ENCODE assay signal across 16 cellular contexts in the genomic region with DNA sequence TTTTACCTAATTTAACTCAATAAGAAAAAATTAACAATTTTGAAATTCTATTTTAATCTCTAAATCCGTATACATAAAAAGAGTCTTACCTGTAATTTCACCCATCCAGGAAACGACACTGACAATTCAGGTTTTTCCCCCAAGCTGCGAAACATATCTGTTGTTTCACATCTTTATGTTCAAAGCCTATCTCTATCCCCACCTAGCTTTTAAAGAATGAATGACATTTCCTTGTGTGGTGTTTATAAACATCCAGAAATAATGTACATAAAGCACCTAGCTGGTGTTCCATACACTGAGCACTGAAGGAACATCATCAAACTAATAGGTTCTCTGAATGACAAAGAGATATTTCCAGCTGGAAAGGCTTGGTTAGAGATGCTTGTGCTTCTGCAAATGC.
DNase-seq lines count a peak whose midpoint lies in the region; ATAC-seq, FAIRE-seq and TF ChIP-seq lines count a peak whose summit lies in the region.
"Had no signal": no experiment of that assay in that cellular context is flagged by ENCODE, and none has a peak within 500 bp of the region (broad histone marks: within the 10 kb centered on the region; RNA-seq: fewer than 3 reads in every experiment).

No MANE protein-coding gene starts in this region.

- no peak overlapping the region for H3K4me2 ChIP-seq in GM23248 (ENCODE audit: unreplicated experiment)
- H3K4me2 ChIP-seq: BLaER1 had no signal

- no peaks in the 10 kb centered on the region for H3K9me2 ChIP-seq in GM23248 (ENCODE audit: insufficient read depth)

- no peaks in the 10 kb centered on the region for H3K79me2 ChIP-seq in GM23248 (ENCODE audit: insufficient read depth)

- no peak overlapping the region for H2AFZ ChIP-seq in GM23248

- peak; percentile 0 for DNase-seq in GM23248
- DNase-seq in RCC 7860 (ENCODE audit: low spot score), result peak; percentile 23
- DNase-seq in glutamatergic neuron, result no peak
- no peak for DNase-seq in SIG-M5 treated with dmso at 0.1 percent for 504 hours (lab: John Stamatoyannopoulos, UW; ENCODE audit: unreplicated experiment)
- no peak for DNase-seq in activated gamma-delta T cell treated with Interleukin-2 at 50 U/mL for 16 hours
- DNase-seq: activated CD4-positive, alpha-beta T cell treated with anti-CD3 and anti-CD28 coated beads for 4 hours; body of pancreas; GDM1; NCI-H1048; stimulated activated naive B cell treated with anti-CD40 and anti-IgM and Interleukin-4, amounts not matched to agents 10 μg/mL and 1 μg/mL and 100 μg/mL, for 72 hours had no signal

- in situ Hi-C loops in GM23248 (cut with MboI), result no loop called here

- no peaks in the 10 kb centered on the region for H3F3A ChIP-seq in GM23248 (ENCODE audit: insufficient read depth)

- no peak for FAIRE-seq in RCC 7860 (lab: Jason Lieb, UNC)

- no peak overlapping the region for H3K4me3 ChIP-seq in GM23248
- H3K4me3 ChIP-seq: BLaER1, body of pancreas had no signal

- H3K9ac ChIP-seq in GM23248, result no peak overlapping the region
- H3K9ac ChIP-seq: BLaER1 had no signal

- no peaks in the 10 kb centered on the region for H3K36me3 Mint-ChIP-seq in glutamatergic neuron (ENCODE audit: unreplicated experiment)
- H3K36me3 Mint-ChIP-seq: stimulated activated naive B cell treated with anti-CD40 and anti-IgM and Interleukin-4, amounts not matched to agents 10 μg/mL and 1 μg/mL and 100 μg/mL, for 72 hours had no signal

- no peak overlapping the region for H3K27ac Mint-ChIP-seq in glutamatergic neuron (ENCODE audit: unreplicated experiment)
- H3K27ac Mint-ChIP-seq: progenitor cell of endocrine pancreas; stimulated activated naive B cell treated with anti-CD40 and anti-IgM and Interleukin-4, amounts not matched to agents 10 μg/mL and 1 μg/mL and 100 μg/mL, for 72 hours had no signal

- no peaks in the 10 kb centered on the region for H4K20me1 ChIP-seq in GM23248 (ENCODE audit: insufficient read depth)
- H4K20me1 ChIP-seq: BLaER1 had no signal

- ATAC-seq in GM18870 (IDR thresholded peaks at IDR 0.05; ENCODE audit: unreplicated experiment), result no peak
- no peak for ATAC-seq in HG03108 (IDR thresholded peaks at IDR 0.05; ENCODE audit: unreplicated experiment)
- ATAC-seq: body of pancreas; stimulated activated naive B cell treated with anti-CD40 and anti-IgM and Interleukin-4, amounts not matched to agents 10 μg/mL and 1 μg/mL and 100 μg/mL, for 72 hours had no signal

- H3K4me1 Mint-ChIP-seq in glutamatergic neuron (ENCODE audit: low read depth, unreplicated experiment), result no peaks in the 10 kb centered on the region
- H3K4me1 Mint-ChIP-seq: stimulated activated naive B cell treated with anti-CD40 and anti-IgM and Interleukin-4, amounts not matched to agents 10 μg/mL and 1 μg/mL and 100 μg/mL, for 72 hours had no signal

- H3K9me3 Mint-ChIP-seq in glutamatergic neuron (ENCODE audit: unreplicated experiment), result no peaks in the 10 kb centered on the region

- TF ChIP-seq CTCF in 22Rv1 (IDR thresholded peaks at IDR 0.05), result peak; percentile 44
- peak; percentile 38 for TF ChIP-seq CTCF in glutamatergic neuron (IDR thresholded peaks at IDR 0.05; ENCODE audit: partially characterized antibody, unreplicated experiment)

- no peaks in the 10 kb centered on the region for H3K36me3 ChIP-seq in GM23248 (ENCODE audit: low read depth)
- H3K36me3 ChIP-seq: BLaER1 had no signal

- H3K27me3 Mint-ChIP-seq in glutamatergic neuron (ENCODE audit: unreplicated experiment), result no peaks in the 10 kb centered on the region
- H3K27me3 Mint-ChIP-seq: progenitor cell of endocrine pancreas; stimulated activated naive B cell treated with anti-CD40 and anti-IgM and Interleukin-4, amounts not matched to agents 10 μg/mL and 1 μg/mL and 100 μg/mL, for 72 hours had no signal

- H3K4me3 Mint-ChIP-seq in glutamatergic neuron (ENCODE audit: unreplicated experiment), result no peak overlapping the region
- H3K4me3 Mint-ChIP-seq: stimulated activated naive B cell treated with anti-CD40 and anti-IgM and Interleukin-4, amounts not matched to agents 10 μg/mL and 1 μg/mL and 100 μg/mL, for 72 hours had no signal

- H3K9me3 ChIP-seq in GM23248 (ENCODE audit: low read depth), result no peaks in the 10 kb centered on the region
- H3K9me3 ChIP-seq: BLaER1, body of pancreas had no signal

- no peaks in the 10 kb centered on the region for H3K4me1 ChIP-seq in GM23248 (ENCODE audit: insufficient read depth)
- H3K4me1 ChIP-seq: BLaER1, body of pancreas had no signal

- no peaks in the 10 kb centered on the region for H3K27me3 ChIP-seq in GM23248 (replicated peaks; ENCODE audit: insufficient read depth)
- H3K27me3 ChIP-seq: BLaER1, body of pancreas had no signal

- 23 to 31% methylated on average over 3 of the region's 3 CpGs for WGBS in GM23248 (ENCODE audit: low coverage in 1 of 2, low lambda C conversion rate in 2 of 2, missing lambda C conversion rate in 2 of 2), 2 experiments

- no peak overlapping the region for H3K27ac ChIP-seq in 22Rv1
- H3K27ac ChIP-seq in GM23248, result no peak overlapping the region
- H3K27ac ChIP-seq: BLaER1, body of pancreas, HL-60 had no signal

Comparison
In these comparisons a context has a peak if more than half of its experiments do, and no peak if none do; other contexts are left out.
1. DNase-seq: peak in GM23248 (single experiment) and RCC 7860 (single experiment); none in glutamatergic neuron (single experiment), SIG-M5 treated with dmso at 0.1 percent for 504 hours (single experiment) and activated gamma-delta T cell treated with Interleukin-2 at 50 U/mL for 16 hours (single experiment).